In genomic region chr3:45656575-45657363, GRCh38 we compare ENCODE assay signal across 8 cellular contexts. TPM values are rescaled to one million over a fixed set of nuclear protein-coding genes. Genes with fewer than 3 reads are reported as not detected.
DNase-seq lines count a peak whose midpoint lies in the region; ATAC-seq and TF ChIP-seq lines count a peak whose summit lies in the region.

No MANE protein-coding gene starts in this region.

- no peaks in the 10 kb centered on the region for H3K36me3 Mint-ChIP-seq in activated naive CD8-positive, alpha-beta T cell treated with anti-CD3 and anti-CD28 coated beads for 36 hours

- intact Hi-C loops in psoas muscle (cut with DNase I) (loop anchor here (1.0 to 2.0 kb wide), 2 partner anchors 62 to 144 kb away; partner anchors contain the start of gene LIMD1 (in 1 of the 2)), aorta (cut with DNase I) (loop anchor here in 1 of 2 donors (1.0 to 10.0 kb wide), 3 partner anchors 63 to 432 kb away; partner anchors contain the start of gene TMEM158)

- no peak overlapping the region for H3K27ac Mint-ChIP-seq in activated naive CD8-positive, alpha-beta T cell treated with anti-CD3 and anti-CD28 coated beads for 36 hours

- H3K9me3 Mint-ChIP-seq in activated naive CD8-positive, alpha-beta T cell treated with anti-CD3 and anti-CD28 coated beads for 36 hours: no peaks in the 10 kb centered on the region

- H3K4me1 ChIP-seq in cardiac muscle cell (ENCODE audit: low read depth) (no peaks in the 10 kb centered on the region), psoas muscle (peaks cover 59% of the 10 kb centered on the region), aorta (ENCODE audit: control insufficient read depth in 1 of 2, insufficient read depth in 2 of 2, low read length in 2 of 2) (peaks cover 4 to 16% of the 10 kb centered on the region in 2 donors)

- H3K36me3 ChIP-seq in cardiac muscle cell: no peaks in the 10 kb centered on the region
- no peaks in the 10 kb centered on the region for H3K36me3 ChIP-seq in psoas muscle (ENCODE audit: insufficient read depth in 1 of 2, low read depth in 1 of 2)
- no peaks in the 10 kb centered on the region for H3K36me3 ChIP-seq in aorta (ENCODE audit: control insufficient read depth in 1 of 2, insufficient read depth in 2 of 2, low read length in 1 of 2)

- 40 to 50% (median 43%) methylated on average over 14 of the region's 14 CpGs for whole genome bisulfite sequencing in psoas muscle, 3 donors
- 49 to 50% methylated on average over 14 of the region's 14 CpGs for WGBS in aorta, 2 donors

- H3K4me3 ChIP-seq in cardiac muscle cell (no peak overlapping the region), psoas muscle (no peak overlapping the region), aorta (ENCODE audit: low read length in 2 of 2) (no peak overlapping the region)

- peak; percentile 54 for DNase-seq in DMS 273 treated with DMSO at 0.1 percent for 48 hours (lab: John Stamatoyannopoulos, UW)
- DNase-seq in H4 (ENCODE audit: low spot score): peak; percentile 86
- peak; percentile 66 for DNase-seq in NCI-H1105 (lab: John Stamatoyannopoulos, UW)
- DNase-seq in SKM-1 (lab: John Stamatoyannopoulos, UW; ENCODE audit: unreplicated experiment): peak; percentile 69
- DNase-seq in activated naive CD8-positive, alpha-beta T cell treated with anti-CD3 and anti-CD28 coated beads for 36 hours: peak; percentile 80
- peak; percentile 88 to 97 for DNase-seq in cardiac muscle cell (ENCODE audit: low read depth in 1 of 2, low spot score in 1 of 2)
- peak; percentile 93 for DNase-seq in psoas muscle
- DNase-seq in aorta: peak; percentile 96

- ATAC-seq in psoas muscle: peak; percentile 86 to 90 (median 88)
- ATAC-seq in aorta (ENCODE audit: low FRiP score): peak; percentile 93

- H3K4me1 Mint-ChIP-seq in activated naive CD8-positive, alpha-beta T cell treated with anti-CD3 and anti-CD28 coated beads for 36 hours: peaks cover 18% of the 10 kb centered on the region

- H3K27me3 Mint-ChIP-seq in activated naive CD8-positive, alpha-beta T cell treated with anti-CD3 and anti-CD28 coated beads for 36 hours: no peaks in the 10 kb centered on the region

- H3K27ac ChIP-seq in cardiac muscle cell (no peak overlapping the region), psoas muscle (peak overlapping the region; percentile 66), aorta (ENCODE audit: low read depth in 1 of 2, low read length in 2 of 2) (no peak overlapping the region)

- TF ChIP-seq CTCF in cardiac muscle cell (IDR thresholded peaks at IDR 0.05; ENCODE audit: low read depth, low read length): peak; percentile 88
- peak; percentile 95 for TF ChIP-seq CTCF in psoas muscle (IDR thresholded peaks at IDR 0.05)

- H3K4me3 Mint-ChIP-seq in activated naive CD8-positive, alpha-beta T cell treated with anti-CD3 and anti-CD28 coated beads for 36 hours: no peak overlapping the region

- H3K9me3 ChIP-seq in cardiac muscle cell (ENCODE audit: low read depth) (no peaks in the 10 kb centered on the region), psoas muscle (no peaks in the 10 kb centered on the region), aorta (ENCODE audit: control insufficient read depth, low read length) (no peaks in the 10 kb centered on the region)

- H3K27me3 ChIP-seq in cardiac muscle cell (no peaks in the 10 kb centered on the region), psoas muscle (ENCODE audit: insufficient read depth in 3 of 3, low read length in 2 of 3) (no peaks in the 10 kb centered on the region), aorta (ENCODE audit: control insufficient read depth in 1 of 2, insufficient read depth in 2 of 2, low read length in 1 of 2) (no peaks in the 10 kb centered on the region)

RNA-seq across cellular contexts. Expression of gene SACM1L, which starts 32.4 kb away (rescaled TPM):
- total RNA-seq in H4 (2014; rRNA removed; shearing (Covaris generic)): 16.3 and 23.0 TPM in 2 replicates
- total RNA-seq in activated naive CD8-positive, alpha-beta T cell treated with anti-CD3 and anti-CD28 coated beads for 36 hours: 100 to 1,000 TPM in 1 of 2 experiments, 10 to 100 TPM in 1; 99.3 to 101 TPM
- total RNA-seq in cardiac muscle cell: 15.7 and 37.5 TPM in 2 replicates
- 32.8 and 37.4 TPM in 2 replicates for polyA plus RNA-seq in cardiac muscle cell
- total RNA-seq in psoas muscle: 10 to 100 TPM; 13.1 to 18.1 (median 14.5) TPM
- 10 to 100 TPM in 2 of 3 donors, 1 to 10 TPM in 1; 7.5 to 14.2 (median 13.3) TPM for polyA plus RNA-seq in psoas muscle
- 10 to 100 TPM; 44.5 to 52.3 TPM for total RNA-seq in aorta
- polyA plus RNA-seq in aorta: 10 to 100 TPM; 16.4 to 25.9 TPM
